ENCODE assay signal across 14 cellular contexts in the genomic region with DNA sequence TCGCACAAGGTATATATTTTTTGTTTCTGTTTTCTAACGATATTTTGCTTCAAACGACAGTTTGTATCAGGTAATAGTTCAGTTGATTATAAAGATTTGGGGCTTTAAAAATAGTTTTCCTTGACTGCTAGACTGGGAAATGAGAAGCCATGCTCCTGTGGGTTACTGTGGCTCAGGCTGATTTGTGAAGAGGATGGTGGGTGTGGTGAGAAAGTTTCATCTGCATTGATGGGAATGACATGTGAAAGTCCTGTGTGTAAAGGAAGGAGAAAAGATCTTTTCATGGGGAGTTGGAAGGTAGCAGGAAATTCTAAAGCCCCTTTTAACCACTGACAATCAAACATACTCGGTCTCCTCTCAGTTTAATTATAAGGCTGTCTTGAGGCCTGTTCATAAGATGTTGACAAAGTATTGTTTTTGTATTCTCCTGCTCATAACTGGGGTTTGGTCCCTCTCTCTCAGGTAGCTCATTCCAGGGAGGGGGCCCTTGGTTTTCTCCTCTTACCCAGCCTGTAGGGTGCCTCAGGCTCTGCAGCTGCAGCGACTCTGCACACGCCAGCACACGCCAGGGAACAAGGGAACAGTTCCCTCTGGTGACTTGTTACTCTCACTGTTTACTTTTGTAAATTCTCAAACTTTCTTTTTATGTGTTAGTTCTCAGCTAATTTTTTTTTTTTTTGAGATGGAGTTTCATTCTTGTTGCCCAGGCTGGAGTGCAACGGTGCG.
"Had no signal": no experiment of that assay in that cellular context is flagged by ENCODE, and none has a peak within 500 bp of the region (broad histone marks: within the 10 kb centered on the region; RNA-seq: fewer than 3 reads in every experiment).

No MANE protein-coding gene starts in this region.

- H3K4me3 Mint-ChIP-seq: activated naive CD4-positive, alpha-beta T cell treated with anti-CD3 and anti-CD28 coated beads, Interleukin-2, amount 10 ng/mL, durations not matched to agents 7 days and 5 days; dendritic cell treated with granulocyte-macrophage colony-stimulating factor and Interleukin-4, amounts not matched to agents 40 ng/mL and 50 ng/mL, for 4 days; effector memory CD8-positive, alpha-beta T cell; naive thymus-derived CD8-positive, alpha-beta T cell; stimulated activated naive CD8-positive, alpha-beta T cell treated with anti-CD3 and anti-CD28 coated beads, Interleukin-15, amount 100 ng/mL, for 72 hours; WTC11 had no signal

- H3K36me3 Mint-ChIP-seq: activated naive CD4-positive, alpha-beta T cell treated with anti-CD3 and anti-CD28 coated beads, Interleukin-2, amount 10 ng/mL, durations not matched to agents 7 days and 5 days; naive thymus-derived CD8-positive, alpha-beta T cell; WTC11 had no signal

- ATAC-seq: effector memory CD8-positive, alpha-beta T cell; naive thymus-derived CD8-positive, alpha-beta T cell; stimulated activated naive CD8-positive, alpha-beta T cell treated with anti-CD3 and anti-CD28 coated beads, Interleukin-15, amount 100 ng/mL, for 72 hours had no signal

- H3K4me3 ChIP-seq: testis had no signal

- FAIRE-seq: urothelium cell line had no signal

- DNase-seq: activated CD4-positive, alpha-beta T cell treated with anti-CD3 and anti-CD28 coated beads, Interleukin-2, amount 50 U/mL, for 1 hour; activated naive CD4-positive, alpha-beta T cell treated with anti-CD3 and anti-CD28 coated beads, Interleukin-2, amount 10 ng/mL, durations not matched to agents 7 days and 5 days; brain microvascular endothelial cell; cerebellar nuclear complex; effector memory CD8-positive, alpha-beta T cell; hypothalamus; naive thymus-derived CD8-positive, alpha-beta T cell; stimulated activated CD4-positive, alpha-beta T cell treated with anti-CD3 and anti-CD28 coated beads, Interleukin-4, amount 100 ng/mL, for 24 hours; stimulated activated naive CD8-positive, alpha-beta T cell treated with anti-CD3 and anti-CD28 coated beads, Interleukin-15, amount 100 ng/mL, for 72 hours; testis had no signal

- H3K36me3 ChIP-seq: brain microvascular endothelial cell had no signal

- H3K27ac Mint-ChIP-seq: activated naive CD4-positive, alpha-beta T cell treated with anti-CD3 and anti-CD28 coated beads, Interleukin-2, amount 10 ng/mL, durations not matched to agents 7 days and 5 days; activated T-helper 2 cell treated with anti-CD3 and anti-CD28 coated beads, Interferon-gamma antibody, Interleukin-2, Interleukin-4, amounts not matched to agents 10 μg/mL and 5 μg/mL and 100 μg/mL, durations not matched to agents 14 hours and 24 hours and 36 hours; dendritic cell treated with granulocyte-macrophage colony-stimulating factor and Interleukin-4, amounts not matched to agents 40 ng/mL and 50 ng/mL, for 4 days; naive thymus-derived CD8-positive, alpha-beta T cell; WTC11 had no signal

- H3K9me3 ChIP-seq: testis had no signal

- H3K27me3 ChIP-seq: brain microvascular endothelial cell, testis had no signal

- H3K4me1 ChIP-seq: testis had no signal

- H3K4me1 Mint-ChIP-seq: activated naive CD4-positive, alpha-beta T cell treated with anti-CD3 and anti-CD28 coated beads, Interleukin-2, amount 10 ng/mL, durations not matched to agents 7 days and 5 days had no signal

- H3K9me3 Mint-ChIP-seq: activated naive CD4-positive, alpha-beta T cell treated with anti-CD3 and anti-CD28 coated beads, Interleukin-2, amount 10 ng/mL, durations not matched to agents 7 days and 5 days; activated T-helper 2 cell treated with anti-CD3 and anti-CD28 coated beads, Interferon-gamma antibody, Interleukin-2, Interleukin-4, amounts not matched to agents 10 μg/mL and 5 μg/mL and 100 μg/mL, durations not matched to agents 14 hours and 24 hours and 36 hours; dendritic cell treated with granulocyte-macrophage colony-stimulating factor and Interleukin-4, amounts not matched to agents 40 ng/mL and 50 ng/mL, for 4 days; effector memory CD8-positive, alpha-beta T cell; naive thymus-derived CD8-positive, alpha-beta T cell; stimulated activated naive CD8-positive, alpha-beta T cell treated with anti-CD3 and anti-CD28 coated beads, Interleukin-15, amount 100 ng/mL, for 72 hours had no signal

- H3K27ac ChIP-seq: brain microvascular endothelial cell, testis had no signal
